Comparison of ENCODE assay signal across 8 cellular contexts in the genomic region with DNA sequence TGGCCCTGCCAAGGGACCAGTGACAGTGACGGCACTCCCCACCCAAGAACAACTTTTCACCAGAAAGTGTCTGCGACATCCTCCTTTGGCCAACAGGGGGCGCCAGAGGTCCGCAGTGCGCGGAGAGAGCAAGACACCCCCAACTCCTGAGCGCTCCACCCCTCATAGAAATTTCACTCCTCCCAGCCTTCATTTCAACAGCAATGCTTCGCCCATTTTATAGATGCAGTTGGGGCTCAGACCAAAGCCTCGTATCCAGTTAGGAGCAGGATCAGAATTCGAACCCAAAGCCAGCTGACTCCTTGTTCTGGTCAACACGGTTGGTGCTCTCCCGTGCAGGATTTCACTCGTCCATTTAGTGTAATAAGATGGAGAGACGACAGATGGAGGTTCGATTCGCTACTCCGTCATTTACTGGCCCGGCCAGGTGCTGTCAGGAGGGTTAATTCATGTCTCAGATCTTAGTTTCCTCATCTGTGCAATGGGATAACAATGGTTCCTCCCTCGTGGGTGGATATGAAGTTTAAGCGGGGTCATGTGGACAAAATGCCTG. TPM values are rescaled to one million over a fixed set of nuclear protein-coding genes. Genes with fewer than 3 reads are reported as not detected.
A peak's percentile ranks its signal among the peaks of the same experiment; 100 is the strongest.
DNase-seq lines count a peak whose midpoint lies in the region; ATAC-seq, FAIRE-seq and TF ChIP-seq lines count a peak whose summit lies in the region.

No MANE protein-coding gene starts in this region.

- no peak overlapping the region for H2BK15ac ChIP-seq in H1 (ENCODE audit: low read length)

- H3K79me1 ChIP-seq in H1 (ENCODE audit: low read depth, low read length): no peaks in the 10 kb centered on the region

- no peaks in the 10 kb centered on the region for H3K9me3 Mint-ChIP-seq in mesothelial cell of epicardium

- no peak overlapping the region for H3K4ac ChIP-seq in H1 (replicated peaks; ENCODE audit: insufficient read length, low read depth, low read length)

- H3K36me3 Mint-ChIP-seq in mesothelial cell of epicardium: peaks cover 6% of the 10 kb centered on the region

- no peak overlapping the region for H3K27ac ChIP-seq in H1 (ENCODE audit: low read depth, low read length)

- peak in 12 of 14 donors; percentile 26 to 76 (median 48) for DNase-seq in C1 segment of cervical spinal cord (lab: John Stamatoyannopoulos, UW)
- peak; percentile 40 for DNase-seq in HPDE6-E6E7 (ENCODE audit: extremely low spot score)
- peak; percentile 50 for DNase-seq in NK-92 treated with Interleukin-12 subunit alpha and Interleukin-12 subunit beta, amount 100 ng/mL, for 24 hours (lab: John Stamatoyannopoulos, UW)
- DNase-seq in activated CD8-positive, alpha-beta memory T cell treated with anti-CD3 and anti-CD28 coated beads for 48 hours (ENCODE audit: low read depth in 2 of 3, low spot score in 2 of 3): peak; percentile 43 to 94 (median 79)
- peak; percentile 38 to 93 for DNase-seq in H1 (ENCODE audit: low read depth in 1 of 2, low spot score in 2 of 2)
- DNase-seq in mesothelial cell of epicardium (ENCODE audit: low spot score in 2 of 2, unreplicated experiment in 2 of 2): peak; percentile 54 to 83
- peak; percentile 76 to 78 for DNase-seq in stimulated activated CD8-positive, alpha-beta memory T cell treated with anti-CD3 and anti-CD28 coated beads, Interleukin-2, amount 100 ng/mL, for 48 hours (ENCODE audit: low read depth in 2 of 2)

- no peaks in the 10 kb centered on the region for H3K9me3 ChIP-seq in H1 (ENCODE audit: insufficient read depth in 2 of 2, low read depth in 1 of 2, low read length in 1 of 2)

- no peak overlapping the region for H4K5ac ChIP-seq in H1 (ENCODE audit: insufficient read length, low read depth, low read length)

- peaks cover 7 to 13% (median 9%) of the 10 kb centered on the region in 4 experiments; a peak in 6 of 8 replicates for H3K36me3 ChIP-seq in H1 (ENCODE audit: control insufficient read depth in 2 of 4, insufficient read depth in 4 of 4, low read length in 3 of 4)

- peaks cover 6% of the 10 kb centered on the region for H3K23me2 ChIP-seq in H1 (ENCODE audit: low read depth, low read length)

- no peak overlapping the region for H3K9ac ChIP-seq in H1 (replicated peaks in 1 of 4; ENCODE audit: extremely low read depth in 1 of 4, low read depth in 3 of 4, low read length in 3 of 4)

- H2BK5ac ChIP-seq in H1 (ENCODE audit: low read depth, low read length): no peak overlapping the region

- CTCF ChIA-PET in H1 (lab: Charles Lee; ENCODE audit: partially characterized antibody): interaction anchor here (0.5 to 8.3 kb wide), 61 partner anchors 8 to 535 kb away, joined by 3 to 111 read pairs (median 3); a partner anchor contains a TSS

- TF ChIP-seq EP300 in H1 (IDR thresholded peaks at IDR 0.05; ENCODE audit: borderline replicate concordance in 1 of 2, low read depth in 2 of 2, low read length in 2 of 2): no peak

- H3K27me3 Mint-ChIP-seq in mesothelial cell of epicardium (ENCODE audit: low read depth): peaks cover 39% of the 10 kb centered on the region

- peaks cover 0 to 3% (median 1%) of the 10 kb centered on the region in 4 experiments; a peak in 1 of 7 replicates for H3K27me3 ChIP-seq in H1 (replicated peaks in 1 of 4; ENCODE audit: control insufficient read depth in 3 of 4, extremely low read depth in 1 of 4, insufficient read depth in 3 of 4, low read length in 3 of 4)

- H2AK5ac ChIP-seq in H1 (ENCODE audit: low read depth, low read length): no peak overlapping the region

- no peak overlapping the region for H2BK120ac ChIP-seq in H1 (replicated peaks; ENCODE audit: low read depth, low read length)

- no peak overlapping the region for H4K91ac ChIP-seq in H1 (replicated peaks; ENCODE audit: insufficient read length, low read length)

- no peak overlapping the region for H3K14ac ChIP-seq in H1 (ENCODE audit: insufficient read length)

- no peak overlapping the region for H3K56ac ChIP-seq in H1 (replicated peaks; ENCODE audit: insufficient read length, low read depth, low read length)

- H2BK20ac ChIP-seq in H1 (ENCODE audit: low read length): no peak overlapping the region

- no peak overlapping the region for H3K18ac ChIP-seq in H1 (ENCODE audit: extremely low read depth, low read length)

- no peak overlapping the region for H4K8ac ChIP-seq in H1 (ENCODE audit: extremely low read depth, insufficient read depth, low read length)

- H4K20me1 ChIP-seq in H1 (replicated peaks in 1 of 2; ENCODE audit: control insufficient read depth in 1 of 2, insufficient read depth in 2 of 2, low read length in 2 of 2): no peaks in the 10 kb centered on the region

- no peak for FAIRE-seq in H1 (lab: Jason Lieb, UNC)

- peak overlapping the region; percentile 57 to 75 for H3K4me2 ChIP-seq in H1 (ENCODE audit: insufficient read depth in 1 of 2, low read depth in 2 of 2, low read length in 2 of 2)

- H3K4me1 ChIP-seq in H1 (replicated peaks in 1 of 4; ENCODE audit: control insufficient read depth in 3 of 4, insufficient read depth in 4 of 4, low read length in 3 of 4): peaks cover 0 to 3% (median 1%) of the 10 kb centered on the region in 4 experiments; a peak in 4 of 7 replicates

- peak overlapping the region; percentile 48 for H3K4me3 Mint-ChIP-seq in mesothelial cell of epicardium

- TF ChIP-seq CTCF in H1 (IDR thresholded peaks at IDR 0.05; ENCODE audit: control extremely low read depth in 1 of 3, insufficient read depth in 1 of 3, low read depth in 1 of 3, low read length in 3 of 3) (peak; percentile 88 to 94 (median 91)), mesothelial cell of epicardium (IDR thresholded peaks at IDR 0.05; ENCODE audit: unreplicated experiment) (peak; percentile 96)

- peaks cover 0 to 3% of the 10 kb centered on the region in 2 experiments; a peak in 1 of 4 replicates for H3K79me2 ChIP-seq in H1 (ENCODE audit: control insufficient read depth in 1 of 2, insufficient read depth in 2 of 2, low read length in 2 of 2)

- POLR2A ChIA-PET in H1 (lab: Charles Lee; ENCODE audit: partially characterized antibody): interaction anchor here (0.9 to 1.3 kb wide), 2 partner anchors 66 to 292 kb away, joined by 4 to 6 read pairs; a partner anchor contains a TSS

- H3K23ac ChIP-seq in H1 (ENCODE audit: insufficient read length): no peak overlapping the region

- H2AFZ ChIP-seq in H1 (ENCODE audit: low read length): 0 out of 2 replicates have a peak overlapping the region, but pooled peaks have one; percentile 20

- no peak for TF ChIP-seq POLR2A in H1 (IDR thresholded peaks at IDR 0.05; ENCODE audit: control extremely low read depth in 1 of 2, low read depth in 2 of 2, low read length in 2 of 2)

- peak; percentile 94 to 95 for TF ChIP-seq RAD21 in H1 (IDR thresholded peaks at IDR 0.05 in 1 of 2, conservative IDR thresholded peaks at IDR 0.05 in 1 of 2; ENCODE audit: low read depth in 2 of 2, low read length in 2 of 2)

- 0 out of 2 replicates have a peak overlapping the region, but pooled peaks have one; percentile 11 for H2BK12ac ChIP-seq in H1 (ENCODE audit: low read depth, low read length)

- peak overlapping the region in 1 of 4 experiments; percentile 72; a peak in 3 of 8 replicates for H3K4me3 ChIP-seq in H1 (ENCODE audit: extremely low read depth in 1 of 4, insufficient read depth in 2 of 4, low read depth in 3 of 4, low read length in 4 of 4)

- no peak for ATAC-seq in HG03039 (IDR thresholded peaks at IDR 0.05; ENCODE audit: unreplicated experiment)

- 43% methylated on average over 20 of the region's 20 CpGs; no CpG with 5 or more reads in 1 of the 2 experiments for WGBS in H1 (ENCODE audit: extremely low coverage in 1 of 2, insufficient coverage in 1 of 2, insufficient read length in 1 of 2, insufficient replicate concordance in 2 of 2, low coverage in 1 of 2, low lambda C conversion rate in 2 of 2, missing lambda C conversion rate in 1 of 2), 2 experiments

- H3K27ac Mint-ChIP-seq in mesothelial cell of epicardium: no peak overlapping the region

- peaks cover 27% of the 10 kb centered on the region for H3K4me1 Mint-ChIP-seq in mesothelial cell of epicardium

RNA-seq across cellular contexts. Expression of a gene that starts 2.4 kb away (rescaled TPM):
- total RNA-seq in H1 (2021; fragmentation: NEBNext Ultra II Directional; extraction: Animal tissue kit (Norgen Biotek cat#: 25700)): 54.7 and 59.7 TPM in 2 replicates
- 105 and 124 TPM in 2 replicates for polyA plus RNA-seq in H1 (2011; rRNA removed)
- polyA plus RNA-seq in H1 (2011; cell fraction: cytosol; rRNA removed): 131 TPM
- polyA plus RNA-seq in H1 (2011; cell fraction: nucleus; rRNA removed): 63.8 TPM
- polyA plus RNA-seq in H1 (2012, experiment 1 of 2): 79.1 to 90.1 TPM (median 84.1 TPM) in 4 replicates
- 34.1 TPM for polyA plus RNA-seq in H1 (2012, experiment 2 of 2)
- 52.6 TPM for polyA plus RNA-seq in H1 (2013, experiment 1 of 2)
- polyA plus RNA-seq in H1 (2013, experiment 2 of 2): 53.8 TPM
- polyA minus RNA-seq in H1 (2011; rRNA and poly(A)+ RNA removed): 34.7 and 44.6 TPM in 2 replicates
- polyA minus RNA-seq in H1 (2011; cell fraction: cytosol; rRNA and poly(A)+ RNA removed): 41.9 TPM
- 43.6 TPM for polyA minus RNA-seq in H1 (2011; cell fraction: nucleus; rRNA and poly(A)+ RNA removed)
- total RNA-seq in mesothelial cell of epicardium: 32.6 to 38.6 TPM (median 33.7 TPM) in 3 replicates

RNA-seq across cellular contexts. Expression of a gene that starts 49.4 kb away (rescaled TPM):
- total RNA-seq in H1 (2021; fragmentation: NEBNext Ultra II Directional; extraction: Animal tissue kit (Norgen Biotek cat#: 25700)): 164 and 171 TPM in 2 replicates
- polyA plus RNA-seq in H1 (2011; rRNA removed): 63.0 and 71.6 TPM in 2 replicates
- polyA plus RNA-seq in H1 (2011; cell fraction: cytosol; rRNA removed): 93.4 TPM
- 84.3 TPM for polyA plus RNA-seq in H1 (2011; cell fraction: nucleus; rRNA removed)
- polyA plus RNA-seq in H1 (2012, experiment 1 of 2): 165 to 207 TPM (median 178 TPM) in 4 replicates
- polyA plus RNA-seq in H1 (2012, experiment 2 of 2): 152 TPM
- polyA plus RNA-seq in H1 (2013, experiment 1 of 2): 136 TPM
- 135 TPM for polyA plus RNA-seq in H1 (2013, experiment 2 of 2)
- polyA minus RNA-seq in H1 (2011; rRNA and poly(A)+ RNA removed): 213 and 284 TPM in 2 replicates
- polyA minus RNA-seq in H1 (2011; cell fraction: cytosol; rRNA and poly(A)+ RNA removed): 95.7 TPM
- 96.2 TPM for polyA minus RNA-seq in H1 (2011; cell fraction: nucleus; rRNA and poly(A)+ RNA removed)
- total RNA-seq in mesothelial cell of epicardium: 150 to 160 TPM (median 151 TPM) in 3 replicates

RNA-seq across cellular contexts. Expression of a gene that starts 54.6 kb away (rescaled TPM):
- total RNA-seq in H1 (2021; fragmentation: NEBNext Ultra II Directional; extraction: Animal tissue kit (Norgen Biotek cat#: 25700)): 35.1 and 38.3 TPM in 2 replicates
- polyA plus RNA-seq in H1 (2011; rRNA removed): 23.5 and 35.8 TPM in 2 replicates
- 46.8 TPM for polyA plus RNA-seq in H1 (2011; cell fraction: cytosol; rRNA removed)
- 14.8 TPM for polyA plus RNA-seq in H1 (2011; cell fraction: nucleus; rRNA removed)
- 38.5 to 54.4 TPM (median 49.0 TPM) in 4 replicates for polyA plus RNA-seq in H1 (2012, experiment 1 of 2)
- polyA plus RNA-seq in H1 (2012, experiment 2 of 2): 11.6 TPM
- 29.7 TPM for polyA plus RNA-seq in H1 (2013, experiment 1 of 2)
- polyA plus RNA-seq in H1 (2013, experiment 2 of 2): 30.7 TPM
- polyA minus RNA-seq in H1 (2011; rRNA and poly(A)+ RNA removed): 22.4 and 27.5 TPM in 2 replicates
- polyA minus RNA-seq in H1 (2011; cell fraction: cytosol; rRNA and poly(A)+ RNA removed): 13.0 TPM
- 12.6 TPM for polyA minus RNA-seq in H1 (2011; cell fraction: nucleus; rRNA and poly(A)+ RNA removed)
- 28.5 to 29.1 TPM (median 28.9 TPM) in 3 replicates for total RNA-seq in mesothelial cell of epicardium

RNA-seq across cellular contexts. Expression of a gene that starts 56.9 kb away (rescaled TPM):
- total RNA-seq in H1 (2021; fragmentation: NEBNext Ultra II Directional; extraction: Animal tissue kit (Norgen Biotek cat#: 25700)): 7.4 and 8.5 TPM in 2 replicates
- polyA plus RNA-seq in H1 (2011; rRNA removed): 3.9 and 4.5 TPM in 2 replicates
- 5.9 TPM for polyA plus RNA-seq in H1 (2011; cell fraction: cytosol; rRNA removed)
- 6.8 TPM for polyA plus RNA-seq in H1 (2011; cell fraction: nucleus; rRNA removed)
- 6.0 to 8.6 TPM (median 7.8 TPM) in 4 replicates for polyA plus RNA-seq in H1 (2012, experiment 1 of 2)
- polyA plus RNA-seq in H1 (2012, experiment 2 of 2): 4.0 TPM
- 2.8 TPM for polyA plus RNA-seq in H1 (2013, experiment 1 of 2)
- polyA plus RNA-seq in H1 (2013, experiment 2 of 2): 2.7 TPM
- polyA minus RNA-seq in H1 (2011; rRNA and poly(A)+ RNA removed): 4.9 and 5.4 TPM in 2 replicates
- polyA minus RNA-seq in H1 (2011; cell fraction: cytosol; rRNA and poly(A)+ RNA removed): 1.6 TPM
- polyA minus RNA-seq in H1 (2011; cell fraction: nucleus; rRNA and poly(A)+ RNA removed): 5.4 TPM
- 0.43 to 1.1 TPM (median 0.55 TPM) in 3 replicates for total RNA-seq in mesothelial cell of epicardium
